Comparison of ENCODE assay signal across 31 cellular contexts in genomic region chr11:114068327-114068726, GRCh38. TPM values are rescaled to one million over a fixed set of nuclear protein-coding genes. Genes with fewer than 3 reads are reported as not detected.
DNase-seq lines count a peak whose midpoint lies in the region; ATAC-seq and TF ChIP-seq lines count a peak whose summit lies in the region.
"Had no signal": no experiment of that assay in that cellular context is flagged by ENCODE, and none has a peak within 500 bp of the region (broad histone marks: within the 10 kb centered on the region; RNA-seq: fewer than 3 reads in every experiment).

No MANE protein-coding gene starts in this region.

- TF ChIP-seq POLR2A in sigmoid colon (IDR thresholded peaks at IDR 0.05) (no peak), upper lobe of left lung (IDR thresholded peaks at IDR 0.05) (no peak)

- peaks cover 100% of the 10 kb centered on the region for H3K36me3 Mint-ChIP-seq in MCF 10A (ENCODE audit: insufficient read depth, unreplicated experiment)
- H3K36me3 Mint-ChIP-seq in activated CD4-positive, alpha-beta T cell treated with anti-CD3 and anti-CD28 coated beads for 36 hours (ENCODE audit: low read depth), result no peaks in the 10 kb centered on the region

- no peaks in the 10 kb centered on the region for H3K36me3 ChIP-seq in mammary epithelial cell (ENCODE audit: insufficient read depth, low read length)
- peaks cover 46 to 94% (median 60%) of the 10 kb centered on the region in 4 donors for H3K36me3 ChIP-seq in sigmoid colon
- peaks cover 48 to 92% (median 70%) of the 10 kb centered on the region in 4 donors for H3K36me3 ChIP-seq in upper lobe of left lung
- H3K36me3 ChIP-seq: brain microvascular endothelial cell, neutrophil had no signal

- H3K4me3 Mint-ChIP-seq in MCF 10A (ENCODE audit: unreplicated experiment), result peak overlapping the region; percentile 95
- no peak overlapping the region for H3K4me3 Mint-ChIP-seq in activated CD4-positive, alpha-beta T cell treated with anti-CD3 and anti-CD28 coated beads for 36 hours
- H3K4me3 Mint-ChIP-seq: stimulated activated naive B cell treated with anti-CD40 and anti-IgM and Interleukin-4, amounts not matched to agents 10 μg/mL and 1 μg/mL and 100 μg/mL, for 72 hours had no signal

- H3K27ac Mint-ChIP-seq in MCF 10A (ENCODE audit: low read depth, unreplicated experiment), result peak overlapping the region; percentile 47
- H3K27ac Mint-ChIP-seq in activated CD4-positive, alpha-beta T cell treated with anti-CD3 and anti-CD28 coated beads for 36 hours, result no peak overlapping the region
- H3K27ac Mint-ChIP-seq: stimulated activated naive B cell treated with anti-CD40 and anti-IgM and Interleukin-4, amounts not matched to agents 10 μg/mL and 1 μg/mL and 100 μg/mL, for 72 hours had no signal

- intact Hi-C loops in MCF 10A (cut with micrococcal nuclease), result no loop called here
- intact Hi-C loops in mammary epithelial cell (cut with micrococcal nuclease), result loop anchor here (10.0 kb wide), 1 partner anchor 96 kb away; no protein-coding TSS in a partner anchor
- intact Hi-C loops in dorsolateral prefrontal cortex (cut with DNase I), result loop anchor here in 1 of 2 donors (10.0 kb wide), 1 partner anchor 66 kb away; no protein-coding TSS in a partner anchor
- intact Hi-C loops in sigmoid colon (cut with DNase I), result no loop called here
- intact Hi-C loops in activated CD4-positive, alpha-beta T cell treated with anti-CD3 and anti-CD28 coated beads for 36 hours (cut with DNase I, micrococcal nuclease), result no loop called here

- H3K27ac ChIP-seq in mammary epithelial cell (ENCODE audit: insufficient read depth, low read depth, low read length) (no peak overlapping the region), dorsolateral prefrontal cortex (peak overlapping the region in 25 of 59 donors; percentile 7 to 99 (median 57)), sigmoid colon (peak overlapping the region in 1 of 4 donors; percentile 4), upper lobe of left lung (peak overlapping the region in 3 of 4 donors; percentile 39 to 99 (median 72)), foreskin keratinocyte (no peak overlapping the region)
- H3K27ac ChIP-seq: brain microvascular endothelial cell, left lung, neutrophil had no signal

- no TSS peak for BruUV-seq in MCF 10A (replicated peaks; lab: Mats Ljungman, UMichigan)
- no TSS peak for BruUV-seq in mammary epithelial cell (replicated peaks; lab: Mats Ljungman, UMichigan)

- TF ChIP-seq CTCF in MCF 10A (IDR thresholded peaks at IDR 0.05; ENCODE audit: unreplicated experiment) (no peak), mammary epithelial cell (conservative IDR thresholded peaks at IDR 0.05 in 1 of 2, IDR thresholded peaks at IDR 0.05 in 1 of 2; ENCODE audit: extremely low read depth in 1 of 2, insufficient read depth in 1 of 2, low read depth in 1 of 2, low read length in 2 of 2) (no peak), dorsolateral prefrontal cortex (IDR thresholded peaks at IDR 0.05 in 54 of 56, conservative IDR thresholded peaks at IDR 0.05 in 2 of 56; ENCODE audit: low read depth in 1 of 56, partially characterized antibody in 56 of 56) (no peak), sigmoid colon (IDR thresholded peaks at IDR 0.05) (no peak), upper lobe of left lung (IDR thresholded peaks at IDR 0.05) (no peak), foreskin keratinocyte (conservative IDR thresholded peaks at IDR 0.05) (no peak)

- dilution Hi-C loops in mammary epithelial cell (cut with HindIII; ENCODE audit: low sequenced_read_pairs), result loop anchor here (5.0 kb wide), 1 partner anchor 104 kb away; no protein-coding TSS in a partner anchor

- POLR2A ChIA-PET in MCF 10A (lab: Yijun Ruan, JAX), result interaction anchor here (0.8 to 1.5 kb wide), 4 partner anchors 12 to 123 kb away, joined by 3 to 4 read pairs (median 3); no protein-coding TSS in a partner anchor
- POLR2A ChIA-PET in activated CD4-positive, alpha-beta T cell treated with anti-CD3 and anti-CD28 coated beads for 36 hours (lab: Charles Lee), result no interaction called here

- H3K4me2 ChIP-seq in mammary epithelial cell (ENCODE audit: insufficient read depth, low read depth, low read length), result no peak overlapping the region
- H3K4me2 ChIP-seq: SK-N-SH had no signal

- no peaks in the 10 kb centered on the region for H3K4me1 ChIP-seq in mammary epithelial cell (ENCODE audit: insufficient read depth, low read length)
- H3K4me1 ChIP-seq in sigmoid colon, result peaks cover 0 to 96% (median 95%) of the 10 kb centered on the region in 4 donors
- H3K4me1 ChIP-seq in upper lobe of left lung, result peaks cover 85 to 96% (median 92%) of the 10 kb centered on the region in 4 donors
- H3K4me1 ChIP-seq in foreskin keratinocyte, result no peaks in the 10 kb centered on the region
- H3K4me1 ChIP-seq: Caco-2 had no signal

- H4K20me1 ChIP-seq in mammary epithelial cell (ENCODE audit: insufficient read depth, low read length), result no peaks in the 10 kb centered on the region

- 89% methylated on average over 4 of the region's 4 CpGs for WGBS in mammary epithelial cell (ENCODE audit: low coverage, missing lambda C conversion rate)
- 91 to 94% methylated on average over 4 of the region's 4 CpGs for WGBS in sigmoid colon, 2 donors
- WGBS in upper lobe of left lung, 2 donors, result 80 to 84% methylated on average over 4 of the region's 4 CpGs

- peaks cover 46% of the 10 kb centered on the region for H3K4me1 Mint-ChIP-seq in MCF 10A (ENCODE audit: insufficient read depth, unreplicated experiment)
- H3K4me1 Mint-ChIP-seq in activated CD4-positive, alpha-beta T cell treated with anti-CD3 and anti-CD28 coated beads for 36 hours, result peaks cover 2% of the 10 kb centered on the region

- H3K9me3 ChIP-seq in mammary epithelial cell (replicated peaks; ENCODE audit: insufficient read depth, low read length) (no peaks in the 10 kb centered on the region), sigmoid colon (no peaks in the 10 kb centered on the region), upper lobe of left lung (no peaks in the 10 kb centered on the region)
- H3K9me3 ChIP-seq: Caco-2, left lung, neutrophil, SK-N-SH, tibial nerve had no signal

- TF ChIP-seq EP300 in sigmoid colon (IDR thresholded peaks at IDR 0.05) (no peak), upper lobe of left lung (IDR thresholded peaks at IDR 0.05) (no peak)

- peaks cover 4% of the 10 kb centered on the region for H3K27me3 ChIP-seq in mammary epithelial cell (ENCODE audit: insufficient read depth, low read length)
- H3K27me3 ChIP-seq in dorsolateral prefrontal cortex, result no peaks in the 10 kb centered on the region
- no peaks in the 10 kb centered on the region for H3K27me3 ChIP-seq in sigmoid colon
- H3K27me3 ChIP-seq in upper lobe of left lung, result no peaks in the 10 kb centered on the region
- H3K27me3 ChIP-seq in foreskin keratinocyte, result no peaks in the 10 kb centered on the region
- H3K27me3 ChIP-seq: left lung, neutrophil, tibial nerve had no signal

- H2AFZ ChIP-seq in mammary epithelial cell (ENCODE audit: low read depth, low read length), result no peak overlapping the region

- no peak overlapping the region for H3K4me3 ChIP-seq in mammary epithelial cell (replicated peaks in 1 of 3; ENCODE audit: insufficient read depth in 1 of 3, low read depth in 2 of 3, low read length in 3 of 3)
- peak overlapping the region in 37 of 59 donors; percentile 3 to 99 (median 92) for H3K4me3 ChIP-seq in dorsolateral prefrontal cortex
- H3K4me3 ChIP-seq in sigmoid colon, result no peak overlapping the region
- H3K4me3 ChIP-seq in upper lobe of left lung, result peak overlapping the region in 2 of 4 donors; percentile 77 to 82
- H3K4me3 ChIP-seq: left lung had no signal

- DNase-seq in MCF 10A (ENCODE audit: unreplicated experiment), result no peak
- no peak for DNase-seq in mammary epithelial cell
- no peak for DNase-seq in dorsolateral prefrontal cortex
- peak; percentile 29 for DNase-seq in sigmoid colon
- no peak for DNase-seq in upper lobe of left lung
- DNase-seq in activated CD4-positive, alpha-beta T cell treated with anti-CD3 and anti-CD28 coated beads for 36 hours, result no peak
- no peak for DNase-seq in stimulated activated CD8-positive, alpha-beta memory T cell treated with anti-CD3 and anti-CD28 coated beads, Interleukin-4, amount 100 ng/mL, for 48 hours
- no peak for DNase-seq in foreskin keratinocyte
- DNase-seq: 8988T; activated CD4-positive, alpha-beta T cell treated with anti-CD3 and anti-CD28 coated beads, Interleukin-2, amount 50 U/mL, for 48 hours; activated CD8-positive, alpha-beta memory T cell treated with anti-CD3 and anti-CD28 coated beads, Interleukin-2, amount 50 U/mL, for 4 hours; activated naive CD4-positive, alpha-beta T cell treated with anti-CD3 and anti-CD28 coated beads, Interleukin-2, amount 50 U/mL, for 16 hours; amniotic stem cell; brain microvascular endothelial cell; C1 segment of cervical spinal cord; Caco-2; DMS53; HCEC 1CT; Karpas-422; left lung; NCI-H1417 treated with DMSO at 0.1 percent for 48 hours; NCI-H2081; NCI-H526; PC-3; SK-N-SH; stimulated activated CD4-positive, alpha-beta T cell treated with anti-CD3 and anti-CD28 coated beads, Interleukin-15, amount 100 ng/mL, for 24 hours; stimulated activated naive B cell treated with anti-CD40 and anti-IgM and Interleukin-4, amounts not matched to agents 10 μg/mL and 1 μg/mL and 100 μg/mL, for 72 hours had no signal

- no peaks in the 10 kb centered on the region for H3K79me2 ChIP-seq in mammary epithelial cell (ENCODE audit: insufficient read depth, low read length)

- no peaks in the 10 kb centered on the region for H3K27me3 Mint-ChIP-seq in MCF 10A (ENCODE audit: insufficient read depth, unreplicated experiment)
- no peaks in the 10 kb centered on the region for H3K27me3 Mint-ChIP-seq in activated CD4-positive, alpha-beta T cell treated with anti-CD3 and anti-CD28 coated beads for 36 hours

- H3K9ac ChIP-seq in mammary epithelial cell (ENCODE audit: insufficient read depth, low read length), result no peak overlapping the region
- H3K9ac ChIP-seq: SK-N-SH had no signal

- H3K9me3 Mint-ChIP-seq in MCF 10A (ENCODE audit: unreplicated experiment), result no peaks in the 10 kb centered on the region
- no peaks in the 10 kb centered on the region for H3K9me3 Mint-ChIP-seq in activated CD4-positive, alpha-beta T cell treated with anti-CD3 and anti-CD28 coated beads for 36 hours (ENCODE audit: low read depth)
- H3K9me3 Mint-ChIP-seq: stimulated activated naive B cell treated with anti-CD40 and anti-IgM and Interleukin-4, amounts not matched to agents 10 μg/mL and 1 μg/mL and 100 μg/mL, for 72 hours had no signal

- CTCF ChIA-PET in MCF 10A (lab: Yijun Ruan, JAX), result interaction anchor here (0.8 kb wide), 1 partner anchor 13 kb away, joined by 3 read pairs; no protein-coding TSS in a partner anchor
- CTCF ChIA-PET in mammary epithelial cell (lab: Charles Lee; ENCODE audit: low non-redundant PET), result no interaction called here
- CTCF ChIA-PET in activated CD4-positive, alpha-beta T cell treated with anti-CD3 and anti-CD28 coated beads for 36 hours (lab: Charles Lee), result no interaction called here

- ATAC-seq in upper lobe of left lung (ENCODE audit: low FRiP score in 2 of 2) (no peak), foreskin keratinocyte (no peak)
- ATAC-seq in activated CD4-positive, alpha-beta T cell treated with anti-CD3 and anti-CD28 coated beads for 36 hours, result no peak
- ATAC-seq: HepG2; left lung; PC-3; stimulated activated naive B cell treated with anti-CD40 and anti-IgM and Interleukin-4, amounts not matched to agents 10 μg/mL and 1 μg/mL and 100 μg/mL, for 72 hours had no signal

- in situ Hi-C loops in mammary epithelial cell (cut with MboI; ENCODE audit: low sequenced_read_pairs in 2 of 2), result loop anchor here in 1 of 2 donors (10.0 kb wide), 1 partner anchor 106 kb away; no protein-coding TSS in a partner anchor

RNA-seq across cellular contexts. Expression of gene ZBTB16, which starts 8.8 kb away (rescaled TPM):
- total RNA-seq in MCF 10A (2022), result 70.4 and 75.3 TPM in 2 replicates
- 10 to 100 TPM in 1 of 2 donors, 1 to 10 TPM in 1; 1.6 to 20.2 TPM for total RNA-seq in mammary epithelial cell
- polyA plus RNA-seq in mammary epithelial cell, result 0.48 TPM
- 1.7 TPM for polyA minus RNA-seq in mammary epithelial cell
- total RNA-seq in dorsolateral prefrontal cortex, result 100 to 1,000 TPM in 118 of 120 experiments, 10 to 100 TPM in 2; 78.3 to 259 (median 179) TPM
- total RNA-seq in sigmoid colon, result 100 to 1,000 TPM in 3 of 4 donors, 10 to 100 TPM in 1; 99.5 to 197 (median 129) TPM
- polyA plus RNA-seq in sigmoid colon, result 10 to 100 TPM in 2 of 3 donors, 1 to 10 TPM in 1; 9.9 to 34.4 (median 11.4) TPM
- total RNA-seq in upper lobe of left lung, result 100 to 1,000 TPM; 110 to 584 (median 179) TPM
- 1 to 10 TPM; 3.0 to 4.6 TPM for total RNA-seq in activated CD4-positive, alpha-beta T cell treated with anti-CD3 and anti-CD28 coated beads for 36 hours
- not detected in 2 replicates for total RNA-seq in foreskin keratinocyte
- not detected in 2 replicates for polyA plus RNA-seq in foreskin keratinocyte
- total RNA-seq: fibroblast of lung, HepG2, PC-3 had no signal
- polyA plus RNA-seq: fibroblast of lung, HepG2, SK-N-SH had no signal

Comparison
In these comparisons a context has a peak if more than half of its experiments do, and no peak if none do; other contexts are left out.
1. H3K27ac ChIP-seq: peak in upper lobe of left lung (3 of 4); none in mammary epithelial cell (single experiment) and foreskin keratinocyte (single experiment).
2. H3K4me3 ChIP-seq: peak in dorsolateral prefrontal cortex (37 of 59); none in mammary epithelial cell (0 of 3) and sigmoid colon (0 of 4).